In the genomic region with DNA sequence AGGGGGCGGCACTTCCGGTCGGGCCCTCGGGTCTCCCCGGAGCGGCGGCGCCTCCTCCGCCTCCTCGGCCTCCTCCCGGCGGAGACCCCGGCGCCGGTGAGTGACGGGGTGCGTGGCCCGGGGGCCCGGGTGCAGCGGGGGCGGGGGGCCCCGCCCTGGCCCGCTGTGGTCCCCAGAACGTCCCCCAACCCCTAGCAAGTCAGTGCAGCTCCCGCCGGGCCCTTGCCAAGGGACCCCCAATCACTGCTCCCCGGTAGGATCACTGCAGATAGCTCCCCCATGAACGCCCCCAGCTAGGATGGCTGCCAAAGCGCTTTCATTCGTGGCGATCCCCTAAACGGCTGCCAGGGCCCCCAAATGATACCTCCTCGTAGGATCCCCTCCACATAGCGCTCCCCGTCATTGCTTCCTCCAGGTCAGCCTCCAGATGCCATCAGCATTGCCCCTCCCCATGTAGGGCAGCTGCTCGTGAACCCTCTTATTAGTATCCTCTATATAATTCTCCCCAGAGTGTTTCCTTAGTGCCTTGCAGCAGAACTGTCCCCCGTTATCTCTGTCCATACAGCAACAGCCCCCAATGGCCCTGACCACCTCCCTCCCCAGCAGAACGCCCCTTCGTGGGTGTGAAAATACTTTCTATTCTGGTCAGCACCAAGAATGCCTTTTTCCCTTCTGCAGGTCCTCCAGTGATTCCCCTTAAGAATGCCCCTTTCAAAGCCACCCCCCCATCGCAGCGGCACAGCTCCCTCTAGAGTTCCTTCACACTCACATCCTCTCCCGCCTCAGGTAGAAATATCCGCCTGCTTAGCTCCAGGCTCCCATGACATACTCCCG, we compare ENCODE assay signal across 2 cellular contexts.
A peak's percentile ranks its signal among the peaks of the same experiment; 100 is the strongest.
TF ChIP-seq lines count a peak whose summit lies in the region.

ZNF865 (plus strand) TSS at position 11 of the 834 bp plus-strand sequence. CDS start 7,972 bp downstream, outside the sequence.

TF ChIP-seq in A549, 52 proteins besides CTCF, POLR2A, EP300 and RAD21 (continued from another document):
- TF ChIP-seq TFCP2L1 (CRISPR knock-in tag; IDR thresholded peaks at IDR 0.05) (no peak), JUN (IDR thresholded peaks at IDR 0.05) (peak; percentile 16 to 83; a peak in 4 of 5 replicates), TP53 (CRISPR knock-in tag; IDR thresholded peaks at IDR 0.05) (no peak), CBX2 (IDR thresholded peaks at IDR 0.05; ENCODE audit: borderline replicate concordance, low read depth) (no peak), PHF8 (IDR thresholded peaks at IDR 0.05; ENCODE audit: borderline replicate concordance, low read depth) (peak; percentile 44; the same call in 1 of the 2 replicates), KDM5A (IDR thresholded peaks at IDR 0.05) (no peak), NR3C1 (IDR thresholded peaks at IDR 0.05) (no peak)
- TF ChIP-seq, protein P1, sequence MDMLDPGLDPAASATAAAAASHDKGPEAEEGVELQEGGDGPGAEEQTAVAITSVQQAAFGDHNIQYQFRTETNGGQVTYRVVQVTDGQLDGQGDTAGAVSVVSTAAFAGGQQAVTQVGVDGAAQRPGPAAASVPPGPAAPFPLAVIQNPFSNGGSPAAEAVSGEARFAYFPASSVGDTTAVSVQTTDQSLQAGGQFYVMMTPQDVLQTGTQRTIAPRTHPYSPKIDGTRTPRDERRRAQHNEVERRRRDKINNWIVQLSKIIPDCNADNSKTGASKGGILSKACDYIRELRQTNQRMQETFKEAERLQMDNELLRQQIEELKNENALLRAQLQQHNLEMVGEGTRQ (IDR thresholded peaks at IDR 0.05): no peak

TF ChIP-seq in H1, 55 proteins besides CTCF, POLR2A, EP300 and RAD21 (continued from another document):
- TF ChIP-seq, protein P2, sequence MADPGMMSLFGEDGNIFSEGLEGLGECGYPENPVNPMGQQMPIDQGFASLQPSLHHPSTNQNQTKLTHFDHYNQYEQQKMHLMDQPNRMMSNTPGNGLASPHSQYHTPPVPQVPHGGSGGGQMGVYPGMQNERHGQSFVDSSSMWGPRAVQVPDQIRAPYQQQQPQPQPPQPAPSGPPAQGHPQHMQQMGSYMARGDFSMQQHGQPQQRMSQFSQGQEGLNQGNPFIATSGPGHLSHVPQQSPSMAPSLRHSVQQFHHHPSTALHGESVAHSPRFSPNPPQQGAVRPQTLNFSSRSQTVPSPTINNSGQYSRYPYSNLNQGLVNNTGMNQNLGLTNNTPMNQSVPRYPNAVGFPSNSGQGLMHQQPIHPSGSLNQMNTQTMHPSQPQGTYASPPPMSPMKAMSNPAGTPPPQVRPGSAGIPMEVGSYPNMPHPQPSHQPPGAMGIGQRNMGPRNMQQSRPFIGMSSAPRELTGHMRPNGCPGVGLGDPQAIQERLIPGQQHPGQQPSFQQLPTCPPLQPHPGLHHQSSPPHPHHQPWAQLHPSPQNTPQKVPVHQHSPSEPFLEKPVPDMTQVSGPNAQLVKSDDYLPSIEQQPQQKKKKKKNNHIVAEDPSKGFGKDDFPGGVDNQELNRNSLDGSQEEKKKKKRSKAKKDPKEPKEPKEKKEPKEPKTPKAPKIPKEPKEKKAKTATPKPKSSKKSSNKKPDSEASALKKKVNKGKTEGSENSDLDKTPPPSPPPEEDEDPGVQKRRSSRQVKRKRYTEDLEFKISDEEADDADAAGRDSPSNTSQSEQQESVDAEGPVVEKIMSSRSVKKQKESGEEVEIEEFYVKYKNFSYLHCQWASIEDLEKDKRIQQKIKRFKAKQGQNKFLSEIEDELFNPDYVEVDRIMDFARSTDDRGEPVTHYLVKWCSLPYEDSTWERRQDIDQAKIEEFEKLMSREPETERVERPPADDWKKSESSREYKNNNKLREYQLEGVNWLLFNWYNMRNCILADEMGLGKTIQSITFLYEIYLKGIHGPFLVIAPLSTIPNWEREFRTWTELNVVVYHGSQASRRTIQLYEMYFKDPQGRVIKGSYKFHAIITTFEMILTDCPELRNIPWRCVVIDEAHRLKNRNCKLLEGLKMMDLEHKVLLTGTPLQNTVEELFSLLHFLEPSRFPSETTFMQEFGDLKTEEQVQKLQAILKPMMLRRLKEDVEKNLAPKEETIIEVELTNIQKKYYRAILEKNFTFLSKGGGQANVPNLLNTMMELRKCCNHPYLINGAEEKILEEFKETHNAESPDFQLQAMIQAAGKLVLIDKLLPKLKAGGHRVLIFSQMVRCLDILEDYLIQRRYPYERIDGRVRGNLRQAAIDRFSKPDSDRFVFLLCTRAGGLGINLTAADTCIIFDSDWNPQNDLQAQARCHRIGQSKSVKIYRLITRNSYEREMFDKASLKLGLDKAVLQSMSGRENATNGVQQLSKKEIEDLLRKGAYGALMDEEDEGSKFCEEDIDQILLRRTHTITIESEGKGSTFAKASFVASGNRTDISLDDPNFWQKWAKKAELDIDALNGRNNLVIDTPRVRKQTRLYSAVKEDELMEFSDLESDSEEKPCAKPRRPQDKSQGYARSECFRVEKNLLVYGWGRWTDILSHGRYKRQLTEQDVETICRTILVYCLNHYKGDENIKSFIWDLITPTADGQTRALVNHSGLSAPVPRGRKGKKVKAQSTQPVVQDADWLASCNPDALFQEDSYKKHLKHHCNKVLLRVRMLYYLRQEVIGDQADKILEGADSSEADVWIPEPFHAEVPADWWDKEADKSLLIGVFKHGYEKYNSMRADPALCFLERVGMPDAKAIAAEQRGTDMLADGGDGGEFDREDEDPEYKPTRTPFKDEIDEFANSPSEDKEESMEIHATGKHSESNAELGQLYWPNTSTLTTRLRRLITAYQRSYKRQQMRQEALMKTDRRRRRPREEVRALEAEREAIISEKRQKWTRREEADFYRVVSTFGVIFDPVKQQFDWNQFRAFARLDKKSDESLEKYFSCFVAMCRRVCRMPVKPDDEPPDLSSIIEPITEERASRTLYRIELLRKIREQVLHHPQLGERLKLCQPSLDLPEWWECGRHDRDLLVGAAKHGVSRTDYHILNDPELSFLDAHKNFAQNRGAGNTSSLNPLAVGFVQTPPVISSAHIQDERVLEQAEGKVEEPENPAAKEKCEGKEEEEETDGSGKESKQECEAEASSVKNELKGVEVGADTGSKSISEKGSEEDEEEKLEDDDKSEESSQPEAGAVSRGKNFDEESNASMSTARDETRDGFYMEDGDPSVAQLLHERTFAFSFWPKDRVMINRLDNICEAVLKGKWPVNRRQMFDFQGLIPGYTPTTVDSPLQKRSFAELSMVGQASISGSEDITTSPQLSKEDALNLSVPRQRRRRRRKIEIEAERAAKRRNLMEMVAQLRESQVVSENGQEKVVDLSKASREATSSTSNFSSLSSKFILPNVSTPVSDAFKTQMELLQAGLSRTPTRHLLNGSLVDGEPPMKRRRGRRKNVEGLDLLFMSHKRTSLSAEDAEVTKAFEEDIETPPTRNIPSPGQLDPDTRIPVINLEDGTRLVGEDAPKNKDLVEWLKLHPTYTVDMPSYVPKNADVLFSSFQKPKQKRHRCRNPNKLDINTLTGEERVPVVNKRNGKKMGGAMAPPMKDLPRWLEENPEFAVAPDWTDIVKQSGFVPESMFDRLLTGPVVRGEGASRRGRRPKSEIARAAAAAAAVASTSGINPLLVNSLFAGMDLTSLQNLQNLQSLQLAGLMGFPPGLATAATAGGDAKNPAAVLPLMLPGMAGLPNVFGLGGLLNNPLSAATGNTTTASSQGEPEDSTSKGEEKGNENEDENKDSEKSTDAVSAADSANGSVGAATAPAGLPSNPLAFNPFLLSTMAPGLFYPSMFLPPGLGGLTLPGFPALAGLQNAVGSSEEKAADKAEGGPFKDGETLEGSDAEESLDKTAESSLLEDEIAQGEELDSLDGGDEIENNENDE (IDR thresholded peaks at IDR 0.05; ENCODE audit: insufficient replicate concordance, low read length): no peak
